Comparison of ENCODE assay signal across 22 cellular contexts in the genomic region with DNA sequence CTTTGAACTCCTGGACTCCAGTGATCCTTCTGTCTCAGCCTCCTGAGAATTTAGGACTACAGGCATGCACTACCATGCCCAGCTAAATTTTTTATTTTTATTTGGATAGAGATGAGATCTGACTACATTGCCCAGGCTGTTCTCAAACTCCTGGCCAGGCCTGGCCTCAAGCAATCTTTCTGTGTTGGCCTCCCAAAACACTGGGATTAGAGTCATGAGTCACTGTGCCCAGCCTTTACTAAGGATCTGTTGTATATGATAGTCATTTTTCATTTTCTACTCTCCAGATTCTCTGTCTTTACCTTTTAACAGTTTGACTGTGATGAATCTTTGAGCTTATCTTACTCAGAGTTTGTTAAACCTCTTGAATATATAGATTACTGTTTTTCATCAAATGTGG.
A peak's percentile ranks its signal among the peaks of the same experiment; 100 is the strongest.
DNase-seq lines count a peak whose midpoint lies in the region; ATAC-seq and TF ChIP-seq lines count a peak whose summit lies in the region.
"Had no signal": no experiment of that assay in that cellular context is flagged by ENCODE, and none has a peak within 500 bp of the region (broad histone marks: within the 10 kb centered on the region; RNA-seq: fewer than 3 reads in every experiment).

No MANE protein-coding gene starts in this region.

- no peak for ATAC-seq in activated T-cell treated with anti-CD3 and anti-CD28 coated beads, Interleukin-2, amount 50 U/mL, for 4 hours
- no peak for ATAC-seq in heart right ventricle
- ATAC-seq: upper lobe of right lung had no signal

- H2BK12ac ChIP-seq in trophoblast cell (ENCODE audit: low read length): no peak overlapping the region

- TF ChIP-seq CTCF in epithelial cell of esophagus (IDR thresholded peaks at IDR 0.05; ENCODE audit: insufficient read depth, low read depth, low read length, missing control alignments) (no peak), heart right ventricle (IDR thresholded peaks at IDR 0.05) (no peak), ascending aorta (IDR thresholded peaks at IDR 0.05) (no peak)

- H3K27ac ChIP-seq in trophoblast cell (ENCODE audit: low read depth, low read length) (no peak overlapping the region), heart right ventricle (no peak overlapping the region), ascending aorta (no peak overlapping the region)
- H3K27ac ChIP-seq: BLaER1, prostate gland, upper lobe of right lung had no signal

- H4K8ac ChIP-seq in trophoblast cell (ENCODE audit: low read depth, low read length): no peak overlapping the region

- H3K9me3 Mint-ChIP-seq in activated T-cell treated with anti-CD3 and anti-CD28 coated beads, Interleukin-2, amount 50 U/mL, for 4 hours: no peaks in the 10 kb centered on the region
- H3K9me3 Mint-ChIP-seq: activated CD4-positive, alpha-beta T cell treated with anti-CD3 and anti-CD28 coated beads, Interleukin-2, amount 10 ng/mL, durations not matched to agents 24 days and 14 days had no signal

- H3K36me3 Mint-ChIP-seq in activated T-cell treated with anti-CD3 and anti-CD28 coated beads, Interleukin-2, amount 50 U/mL, for 4 hours (ENCODE audit: insufficient read depth): no peaks in the 10 kb centered on the region

- H3K4me1 ChIP-seq in trophoblast cell (ENCODE audit: control insufficient read depth in 1 of 2, insufficient read depth in 2 of 2, low read length in 2 of 2): peaks cover 3 to 4% of the 10 kb centered on the region in 2 experiments
- peaks cover 0 to 2% (median 0%) of the 10 kb centered on the region in 9 donors for H3K4me1 ChIP-seq in heart right ventricle
- H3K4me1 ChIP-seq in ascending aorta: peaks cover 0 to 2% of the 10 kb centered on the region in 2 donors
- H3K4me1 ChIP-seq: BLaER1, HAP-1, prostate gland, upper lobe of right lung had no signal

- H2BK5ac ChIP-seq in trophoblast cell (ENCODE audit: low read depth, low read length, poor library complexity): no peak overlapping the region

- intact Hi-C loops in heart right ventricle (cut with DNase I): loop anchor here in 1 of 10 donors (10.0 kb wide), 1 partner anchor 64 kb away; no protein-coding TSS in a partner anchor
- intact Hi-C loops in ascending aorta (cut with DNase I): no loop called here

- no peak overlapping the region for H3K4ac ChIP-seq in trophoblast cell (ENCODE audit: low read depth, low read length)

- H4K91ac ChIP-seq in trophoblast cell (ENCODE audit: low read depth, low read length): no peak overlapping the region

- H3K18ac ChIP-seq in trophoblast cell (ENCODE audit: low read length): no peak overlapping the region

- H3K9me3 ChIP-seq in trophoblast cell (ENCODE audit: insufficient read depth, low read depth, low read length) (peaks cover 3% of the 10 kb centered on the region), heart right ventricle (peaks cover 0 to 8% (median 0%) of the 10 kb centered on the region in 11 donors), ascending aorta (no peaks in the 10 kb centered on the region)
- H3K9me3 ChIP-seq: HAP-1, prostate gland, upper lobe of right lung had no signal

- H3K4me3 Mint-ChIP-seq in activated T-cell treated with anti-CD3 and anti-CD28 coated beads, Interleukin-2, amount 50 U/mL, for 4 hours: peak overlapping the region; percentile 72
- H3K4me3 Mint-ChIP-seq: activated naive CD4-positive, alpha-beta T cell treated with anti-CD3 and anti-CD28 coated beads for 36 hours; brain had no signal

- no peak overlapping the region for H2AFZ ChIP-seq in trophoblast cell (ENCODE audit: insufficient read depth, low read length, poor library complexity)

- H4K12ac ChIP-seq in trophoblast cell (ENCODE audit: low read depth, low read length): no peak overlapping the region

- H3K9ac ChIP-seq in trophoblast cell (ENCODE audit: low read length): no peak overlapping the region
- H3K9ac ChIP-seq: BLaER1 had no signal

- no peaks in the 10 kb centered on the region for H3K79me1 ChIP-seq in trophoblast cell (ENCODE audit: low read length)

- H3K27me3 ChIP-seq in trophoblast cell (ENCODE audit: insufficient read depth, low read length): no peaks in the 10 kb centered on the region
- H3K27me3 ChIP-seq in heart right ventricle: no peaks in the 10 kb centered on the region
- no peaks in the 10 kb centered on the region for H3K27me3 ChIP-seq in ascending aorta
- H3K27me3 ChIP-seq: BLaER1, upper lobe of right lung had no signal

- H3K36me3 ChIP-seq in trophoblast cell (ENCODE audit: control insufficient read depth in 1 of 2, insufficient read depth in 2 of 2, low read length in 2 of 2) (no peaks in the 10 kb centered on the region), heart right ventricle (no peaks in the 10 kb centered on the region), ascending aorta (no peaks in the 10 kb centered on the region)
- H3K36me3 ChIP-seq: BLaER1, HAP-1, prostate gland, upper lobe of right lung had no signal

- H3K23ac ChIP-seq in trophoblast cell (ENCODE audit: low read length): no peak overlapping the region

- no peak overlapping the region for H3K14ac ChIP-seq in trophoblast cell (ENCODE audit: low read length)

- H3K79me2 ChIP-seq in trophoblast cell (ENCODE audit: control insufficient read depth, insufficient read depth, low read length, poor library complexity): no peaks in the 10 kb centered on the region

- H3K27me3 Mint-ChIP-seq in activated T-cell treated with anti-CD3 and anti-CD28 coated beads, Interleukin-2, amount 50 U/mL, for 4 hours (ENCODE audit: low read depth): no peaks in the 10 kb centered on the region
- H3K27me3 Mint-ChIP-seq: activated CD4-positive, alpha-beta T cell treated with anti-CD3 and anti-CD28 coated beads, Interleukin-2, amount 10 ng/mL, durations not matched to agents 24 days and 14 days; naive B cell had no signal

- no peak overlapping the region for H3K4me3 ChIP-seq in epithelial cell of esophagus (ENCODE audit: low read length)
- H3K4me3 ChIP-seq in trophoblast cell (ENCODE audit: low read depth, low read length): no peak overlapping the region
- H3K4me3 ChIP-seq in heart right ventricle: no peak overlapping the region
- H3K4me3 ChIP-seq in ascending aorta: no peak overlapping the region
- H3K4me3 ChIP-seq: BLaER1, HAP-1, prostate gland, smooth muscle cell, upper lobe of right lung had no signal

- no peak for DNase-seq in activated T-cell treated with anti-CD3 and anti-CD28 coated beads, Interleukin-2, amount 50 U/mL, for 4 hours
- DNase-seq in activated T-cell treated with anti-CD3 and anti-CD28 coated beads, Interleukin-2, amount 50 U/mL, for 48 hours: no peak
- DNase-seq in OCI-M1 (lab: John Stamatoyannopoulos, UW) (peak; percentile 58), epithelial cell of esophagus (ENCODE audit: low read depth) (peak; percentile 66), trophoblast cell (peak; percentile 14 to 39), heart right ventricle (no peak), ascending aorta (ENCODE audit: low spot score in 2 of 2) (no peak), DMS153 treated with DMSO at 0.1 percent for 48 hours (lab: John Stamatoyannopoulos, UW; ENCODE audit: unreplicated experiment) (no peak)
- DNase-seq: activated CD4-positive, alpha-beta T cell treated with anti-CD3 and anti-CD28 coated beads, Interleukin-2, amount 10 ng/mL, durations not matched to agents 24 days and 14 days; activated CD8-positive, alpha-beta memory T cell treated with anti-CD3 and anti-CD28 coated beads, Interleukin-2, amount 50 U/mL, for 48 hours; activated naive CD4-positive, alpha-beta T cell treated with anti-CD3 and anti-CD28 coated beads for 36 hours; cortex of kidney; naive B cell; NCI-H1694 treated with DMSO at 0.1 percent for 48 hours; NCI-H345; stimulated activated CD4-positive, alpha-beta T cell treated with anti-CD3 and anti-CD28 coated beads, Interleukin-4, amount 100 ng/mL, for 1 hour; upper lobe of right lung had no signal

- no peak overlapping the region for H2AK5ac ChIP-seq in trophoblast cell (ENCODE audit: low read length)

- H2BK120ac ChIP-seq in trophoblast cell (ENCODE audit: insufficient read depth, low read length, poor library complexity): no peak overlapping the region

- H3K4me1 Mint-ChIP-seq in activated T-cell treated with anti-CD3 and anti-CD28 coated beads, Interleukin-2, amount 50 U/mL, for 4 hours (ENCODE audit: low read depth): peaks cover 15% of the 10 kb centered on the region
- H3K4me1 Mint-ChIP-seq: brain had no signal

- H3K4me2 ChIP-seq in trophoblast cell (ENCODE audit: low read length): no peak overlapping the region
- H3K4me2 ChIP-seq: BLaER1, smooth muscle cell had no signal

Comparison
In these comparisons a context has a peak if more than half of its experiments do, and no peak if none do; other contexts are left out.
1. DNase-seq: peak in OCI-M1 (single experiment), epithelial cell of esophagus (single experiment) and trophoblast cell (2 of 2); none in activated T-cell treated with anti-CD3 and anti-CD28 coated beads, Interleukin-2, amount 50 U/mL, for 4 hours (single experiment), activated T-cell treated with anti-CD3 and anti-CD28 coated beads, Interleukin-2, amount 50 U/mL, for 48 hours (0 of 2), heart right ventricle (0 of 2), ascending aorta (0 of 2) and DMS153 treated with DMSO at 0.1 percent for 48 hours (single experiment).